In the genomic region with DNA sequence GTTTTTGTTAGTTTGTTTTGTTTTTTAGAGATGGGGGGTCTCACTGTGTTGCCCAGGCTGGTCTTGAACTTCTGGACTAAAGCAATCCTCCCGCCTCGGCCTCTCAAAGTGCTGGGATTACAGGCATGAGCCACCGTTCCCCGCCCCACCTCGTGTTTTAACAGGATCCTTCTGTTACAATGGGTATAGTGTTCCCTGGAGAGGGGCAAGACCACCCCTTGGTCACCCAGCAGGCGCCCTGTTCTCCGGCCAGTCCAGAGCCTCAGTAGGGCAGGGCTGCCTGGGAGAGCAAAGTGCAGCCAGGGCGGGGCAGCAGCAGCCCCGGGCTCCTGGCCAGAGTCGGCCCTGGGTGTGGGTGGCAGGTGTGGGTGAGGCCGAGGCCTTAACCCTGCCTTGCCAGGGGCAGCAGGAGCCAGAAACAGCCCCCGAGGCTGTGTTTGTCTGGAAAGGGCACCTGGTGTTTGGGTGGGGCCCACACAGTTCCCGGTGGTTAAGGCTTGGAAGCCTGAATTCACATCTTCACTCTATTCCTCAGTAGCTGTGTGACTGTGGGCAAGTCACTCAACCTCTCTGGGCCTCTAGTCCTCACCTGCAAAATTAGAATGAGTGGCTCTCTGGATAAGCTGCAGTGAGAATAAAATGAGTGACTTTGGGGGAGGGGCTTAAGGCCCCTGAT, we compare ENCODE assay signal across 8 cellular contexts. TPM values are rescaled to one million over a fixed set of nuclear protein-coding genes. Genes with fewer than 3 reads are reported as not detected.
A peak's percentile ranks its signal among the peaks of the same experiment; 100 is the strongest.
DNase-seq lines count a peak whose midpoint lies in the region; ATAC-seq and TF ChIP-seq lines count a peak whose summit lies in the region.

No MANE protein-coding gene starts in this region.

- CTCF ChIA-PET in activated CD4-positive, alpha-beta T cell treated with anti-CD3 and anti-CD28 coated beads for 36 hours (lab: Charles Lee) = interaction anchor here (0.6 to 1.9 kb wide), 7 partner anchors 9 to 82 kb away, joined by 3 to 6 read pairs (median 4); no protein-coding TSS in a partner anchor

- no peaks in the 10 kb centered on the region for H3K27me3 Mint-ChIP-seq in activated CD4-positive, alpha-beta T cell treated with anti-CD3 and anti-CD28 coated beads for 36 hours
- no peaks in the 10 kb centered on the region for H3K27me3 Mint-ChIP-seq in activated naive CD8-positive, alpha-beta T cell

- H3K27me3 ChIP-seq in liver (ENCODE audit: control insufficient read depth in 4 of 4, insufficient read depth in 4 of 4, low read length in 3 of 4) (no peaks in the 10 kb centered on the region), thoracic aorta (replicated peaks; ENCODE audit: insufficient read depth) (no peaks in the 10 kb centered on the region)

- H3K27ac Mint-ChIP-seq in activated CD4-positive, alpha-beta T cell treated with anti-CD3 and anti-CD28 coated beads for 36 hours = peak overlapping the region; percentile 92
- peak overlapping the region; percentile 96 for H3K27ac Mint-ChIP-seq in activated naive CD8-positive, alpha-beta T cell

- 27% methylated on average over 13 of the region's 13 CpGs for WGBS in liver

- no peaks in the 10 kb centered on the region for H3K9me3 Mint-ChIP-seq in activated CD4-positive, alpha-beta T cell treated with anti-CD3 and anti-CD28 coated beads for 36 hours (ENCODE audit: low read depth)
- H3K9me3 Mint-ChIP-seq in activated naive CD8-positive, alpha-beta T cell (ENCODE audit: low read depth) = no peaks in the 10 kb centered on the region

- intact Hi-C loops in activated CD4-positive, alpha-beta T cell treated with anti-CD3 and anti-CD28 coated beads for 36 hours (cut with DNase I, micrococcal nuclease) = no loop called here

- H3K4me3 Mint-ChIP-seq in activated CD4-positive, alpha-beta T cell treated with anti-CD3 and anti-CD28 coated beads for 36 hours = peak overlapping the region; percentile 41
- H3K4me3 Mint-ChIP-seq in activated naive CD8-positive, alpha-beta T cell = peak overlapping the region; percentile 47

- ATAC-seq in activated CD4-positive, alpha-beta T cell treated with anti-CD3 and anti-CD28 coated beads for 36 hours = peak; percentile 72
- ATAC-seq in thoracic aorta (ENCODE audit: insufficient number of reproducible peaks, low FRiP score, low read depth) (no peak), HG02588 (IDR thresholded peaks at IDR 0.05; ENCODE audit: unreplicated experiment) (no peak)

- DNase-seq in activated CD4-positive, alpha-beta T cell treated with anti-CD3 and anti-CD28 coated beads for 36 hours = no peak
- no peak for DNase-seq in activated CD4-positive, alpha-beta T cell treated with anti-CD3 and anti-CD28 coated beads, Interleukin-2, amount 50 U/mL, for 1 hour
- no peak for DNase-seq in thoracic aorta (ENCODE audit: low spot score)
- DNase-seq in DMS 273 treated with DMSO at 0.1 percent for 48 hours (lab: John Stamatoyannopoulos, UW) = no peak
- no peak for DNase-seq in SIG-M5 (lab: John Stamatoyannopoulos, UW)

- H3K4me3 ChIP-seq in liver (ENCODE audit: low read depth in 1 of 3, low read length in 3 of 3) = no peak overlapping the region
- peak overlapping the region; percentile 18 for H3K4me3 ChIP-seq in thoracic aorta

- POLR2A ChIA-PET in activated CD4-positive, alpha-beta T cell treated with anti-CD3 and anti-CD28 coated beads for 36 hours (lab: Charles Lee) = no interaction called here

- TF ChIP-seq CTCF in liver (IDR thresholded peaks at IDR 0.05; ENCODE audit: low read depth, low read length, missing input control) (no peak), thoracic aorta (IDR thresholded peaks at IDR 0.05) (no peak)

- TF ChIP-seq RAD21 in liver (IDR thresholded peaks at IDR 0.05) = peak in 1 of 2 donors; percentile 30

- peak overlapping the region in 1 of 2 donors; percentile 20 for H3K9ac ChIP-seq in liver (ENCODE audit: low read depth in 1 of 2, low read length in 2 of 2)

- H3K36me3 ChIP-seq in liver (ENCODE audit: control insufficient read depth in 4 of 4, insufficient read depth in 3 of 4, low read depth in 1 of 4, low read length in 3 of 4) (peaks cover 4 to 13% (median 7%) of the 10 kb centered on the region in 4 donors), thoracic aorta (peaks cover 10% of the 10 kb centered on the region)

- H3K27ac ChIP-seq in liver (ENCODE audit: low read depth in 1 of 2, low read length in 2 of 2) (peak overlapping the region; percentile 20 to 56), thoracic aorta (peak overlapping the region; percentile 36 to 66)

- peaks cover 34% of the 10 kb centered on the region for H3K36me3 Mint-ChIP-seq in activated CD4-positive, alpha-beta T cell treated with anti-CD3 and anti-CD28 coated beads for 36 hours (ENCODE audit: low read depth)
- peaks cover 3% of the 10 kb centered on the region for H3K36me3 Mint-ChIP-seq in activated naive CD8-positive, alpha-beta T cell

- peaks cover 62% of the 10 kb centered on the region for H3K4me1 Mint-ChIP-seq in activated CD4-positive, alpha-beta T cell treated with anti-CD3 and anti-CD28 coated beads for 36 hours
- peaks cover 58% of the 10 kb centered on the region for H3K4me1 Mint-ChIP-seq in activated naive CD8-positive, alpha-beta T cell (ENCODE audit: low read depth)

- no peaks in the 10 kb centered on the region for H3K9me3 ChIP-seq in liver (ENCODE audit: control insufficient read depth in 4 of 4, low read length in 3 of 4)
- H3K9me3 ChIP-seq in thoracic aorta = no peaks in the 10 kb centered on the region

- peaks cover 12 to 28% (median 24%) of the 10 kb centered on the region in 4 donors for H3K4me1 ChIP-seq in liver (ENCODE audit: control insufficient read depth in 4 of 4, insufficient read depth in 4 of 4, low read length in 3 of 4)
- peaks cover 24 to 69% of the 10 kb centered on the region in 2 donors for H3K4me1 ChIP-seq in thoracic aorta (ENCODE audit: control insufficient read depth in 1 of 2, low read depth in 2 of 2)

TF ChIP-seq in liver, 16 proteins besides CTCF, POLR2A, EP300 and RAD21 (continues in another document):
- TF ChIP-seq FOXA2 (IDR thresholded peaks at IDR 0.05) = no peak
- no peak for TF ChIP-seq YY1 (IDR thresholded peaks at IDR 0.05)
- no peak for TF ChIP-seq NR2F2 (IDR thresholded peaks at IDR 0.05)
- peak; percentile 22 for TF ChIP-seq FOXA1 (IDR thresholded peaks at IDR 0.05)
- TF ChIP-seq, protein P1, sequence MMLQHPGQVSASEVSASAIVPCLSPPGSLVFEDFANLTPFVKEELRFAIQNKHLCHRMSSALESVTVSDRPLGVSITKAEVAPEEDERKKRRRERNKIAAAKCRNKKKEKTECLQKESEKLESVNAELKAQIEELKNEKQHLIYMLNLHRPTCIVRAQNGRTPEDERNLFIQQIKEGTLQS (IDR thresholded peaks at IDR 0.05) = no peak
- no peak for TF ChIP-seq GABPA (IDR thresholded peaks at IDR 0.05 in 1 of 2, conservative IDR thresholded peaks at IDR 0.05 in 1 of 2)
- TF ChIP-seq HNF4G (IDR thresholded peaks at IDR 0.05) = peak; percentile 71
- TF ChIP-seq JUND (IDR thresholded peaks at IDR 0.05) = no peak
- TF ChIP-seq, protein P2, sequence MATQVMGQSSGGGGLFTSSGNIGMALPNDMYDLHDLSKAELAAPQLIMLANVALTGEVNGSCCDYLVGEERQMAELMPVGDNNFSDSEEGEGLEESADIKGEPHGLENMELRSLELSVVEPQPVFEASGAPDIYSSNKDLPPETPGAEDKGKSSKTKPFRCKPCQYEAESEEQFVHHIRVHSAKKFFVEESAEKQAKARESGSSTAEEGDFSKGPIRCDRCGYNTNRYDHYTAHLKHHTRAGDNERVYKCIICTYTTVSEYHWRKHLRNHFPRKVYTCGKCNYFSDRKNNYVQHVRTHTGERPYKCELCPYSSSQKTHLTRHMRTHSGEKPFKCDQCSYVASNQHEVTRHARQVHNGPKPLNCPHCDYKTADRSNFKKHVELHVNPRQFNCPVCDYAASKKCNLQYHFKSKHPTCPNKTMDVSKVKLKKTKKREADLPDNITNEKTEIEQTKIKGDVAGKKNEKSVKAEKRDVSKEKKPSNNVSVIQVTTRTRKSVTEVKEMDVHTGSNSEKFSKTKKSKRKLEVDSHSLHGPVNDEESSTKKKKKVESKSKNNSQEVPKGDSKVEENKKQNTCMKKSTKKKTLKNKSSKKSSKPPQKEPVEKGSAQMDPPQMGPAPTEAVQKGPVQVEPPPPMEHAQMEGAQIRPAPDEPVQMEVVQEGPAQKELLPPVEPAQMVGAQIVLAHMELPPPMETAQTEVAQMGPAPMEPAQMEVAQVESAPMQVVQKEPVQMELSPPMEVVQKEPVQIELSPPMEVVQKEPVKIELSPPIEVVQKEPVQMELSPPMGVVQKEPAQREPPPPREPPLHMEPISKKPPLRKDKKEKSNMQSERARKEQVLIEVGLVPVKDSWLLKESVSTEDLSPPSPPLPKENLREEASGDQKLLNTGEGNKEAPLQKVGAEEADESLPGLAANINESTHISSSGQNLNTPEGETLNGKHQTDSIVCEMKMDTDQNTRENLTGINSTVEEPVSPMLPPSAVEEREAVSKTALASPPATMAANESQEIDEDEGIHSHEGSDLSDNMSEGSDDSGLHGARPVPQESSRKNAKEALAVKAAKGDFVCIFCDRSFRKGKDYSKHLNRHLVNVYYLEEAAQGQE (IDR thresholded peaks at IDR 0.05) = no peak
- TF ChIP-seq HNF4A (conservative IDR thresholded peaks at IDR 0.05) = peak; percentile 87 to 88
- TF ChIP-seq, protein P3, sequence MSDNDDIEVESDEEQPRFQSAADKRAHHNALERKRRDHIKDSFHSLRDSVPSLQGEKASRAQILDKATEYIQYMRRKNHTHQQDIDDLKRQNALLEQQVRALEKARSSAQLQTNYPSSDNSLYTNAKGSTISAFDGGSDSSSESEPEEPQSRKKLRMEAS (IDR thresholded peaks at IDR 0.05) = peak; percentile 23
- peak; percentile 88 for TF ChIP-seq SP1 (IDR thresholded peaks at IDR 0.05)

RNA-seq across cellular contexts. Expression of a gene that starts 7.2 kb away (rescaled TPM):
- 100 to 1,000 TPM; 152 to 153 TPM for total RNA-seq in activated CD4-positive, alpha-beta T cell treated with anti-CD3 and anti-CD28 coated beads for 36 hours
- total RNA-seq in liver = 10 to 100 TPM; 20.2 to 29.1 TPM
- 10 to 100 TPM in 1 of 2 donors, 1 to 10 TPM in 1; 7.3 to 25.3 TPM for polyA plus RNA-seq in liver
- total RNA-seq in thoracic aorta = 100 to 1,000 TPM; 208 to 287 TPM

RNA-seq across cellular contexts. Expression of a gene that starts 16.3 kb away (rescaled TPM):
- total RNA-seq in activated CD4-positive, alpha-beta T cell treated with anti-CD3 and anti-CD28 coated beads for 36 hours = 1 to 10 TPM; 2.8 to 3.1 TPM
- total RNA-seq in liver (1 to 10 TPM in 1 of 2 donors, under 1 TPM in 1; 0.17 to 1.5 TPM), thoracic aorta (1 to 10 TPM; 3.5 to 6.6 TPM)
- under 1 TPM; 0.45 to 0.49 TPM for polyA plus RNA-seq in liver

RNA-seq across cellular contexts. Expression of a gene that starts 17.7 kb away (rescaled TPM):
- 1 to 10 TPM; 2.0 to 3.2 TPM for total RNA-seq in activated CD4-positive, alpha-beta T cell treated with anti-CD3 and anti-CD28 coated beads for 36 hours
- 1 to 10 TPM; 1.0 to 1.6 TPM for total RNA-seq in liver
- 1 to 10 TPM; 1.3 to 3.5 TPM for polyA plus RNA-seq in liver
- 10 to 100 TPM; 16.0 to 22.6 TPM for total RNA-seq in thoracic aorta

RNA-seq across cellular contexts. Expression of a gene that starts 46.7 kb away (rescaled TPM):
- 1 to 10 TPM; 7.3 to 7.7 TPM for total RNA-seq in activated CD4-positive, alpha-beta T cell treated with anti-CD3 and anti-CD28 coated beads for 36 hours
- total RNA-seq in liver = 1 to 10 TPM in 1 of 2 donors, under 1 TPM in 1; 0.28 to 1.3 TPM
- polyA plus RNA-seq in liver = under 1 TPM; 0.18 to 0.51 TPM
- 100 to 1,000 TPM; 126 to 587 TPM for total RNA-seq in thoracic aorta

Comparison
In these comparisons a context has a peak if more than half of its experiments do, and no peak if none do; other contexts are left out.
1. RNA of a gene that starts 7.2 kb away (total RNA-seq): 208 to 287 TPM in thoracic aorta and 152 to 153 TPM in activated CD4-positive, alpha-beta T cell treated with anti-CD3 and anti-CD28 coated beads for 36 hours; 20.2 to 29.1 TPM in liver; every median in the first group is over 4 times any median in the second.
2. RNA of a gene that starts 17.7 kb away (total RNA-seq): 16.0 to 22.6 TPM in thoracic aorta; 2.0 to 3.2 TPM in activated CD4-positive, alpha-beta T cell treated with anti-CD3 and anti-CD28 coated beads for 36 hours and 1.0 to 1.6 TPM in liver; every median in the first group is over 4 times any median in the second.